8 cellular contexts compared by ENCODE assay signal in genomic region chr9:69120380-69121154, GRCh38. TPM values are rescaled to one million over a fixed set of nuclear protein-coding genes. Genes with fewer than 3 reads are reported as not detected.
DNase-seq lines count a peak whose midpoint lies in the region; ATAC-seq and TF ChIP-seq lines count a peak whose summit lies in the region.

No MANE protein-coding gene starts in this region.

- H3K4me1 Mint-ChIP-seq in CD8-positive, alpha-beta memory T cell: peaks cover 4 to 20% (median 9%) of the 10 kb centered on the region in 3 donors
- peaks cover 0 to 19% (median 10%) of the 10 kb centered on the region in 7 donors for H3K4me1 Mint-ChIP-seq in naive thymus-derived CD4-positive, alpha-beta T cell

- H3K27ac Mint-ChIP-seq in CD8-positive, alpha-beta memory T cell: peak overlapping the region in 1 of 8 donors; percentile 78
- peak overlapping the region in 2 of 9 donors; percentile 36 to 65 for H3K27ac Mint-ChIP-seq in naive thymus-derived CD4-positive, alpha-beta T cell

- H3K4me2 ChIP-seq in SK-N-SH: peak overlapping the region; percentile 99

- H3K36me3 ChIP-seq in CD8-positive, alpha-beta memory T cell (ENCODE audit: insufficient read depth, low read length): no peaks in the 10 kb centered on the region
- no peaks in the 10 kb centered on the region for H3K36me3 ChIP-seq in SK-N-SH (replicated peaks in 1 of 2; ENCODE audit: control insufficient read depth in 1 of 2, insufficient read depth in 2 of 2, low read length in 1 of 2)
- peaks cover 0 to 3% (median 0%) of the 10 kb centered on the region in 4 donors for H3K36me3 ChIP-seq in esophagus muscularis mucosa
- H3K36me3 ChIP-seq in naive thymus-derived CD4-positive, alpha-beta T cell (ENCODE audit: control insufficient read depth in 2 of 3, insufficient read depth in 3 of 3, low read length in 3 of 3): no peaks in the 10 kb centered on the region

- peak; percentile 29 for ATAC-seq in HG02759 (IDR thresholded peaks at IDR 0.05; ENCODE audit: unreplicated experiment)
- no peak for ATAC-seq in naive thymus-derived CD4-positive, alpha-beta T cell
- no peak for ATAC-seq in GM18861 (IDR thresholded peaks at IDR 0.05; ENCODE audit: unreplicated experiment)
- ATAC-seq in GM19397 (IDR thresholded peaks at IDR 0.05; ENCODE audit: unreplicated experiment): no peak
- no peak for ATAC-seq in GM18520 (IDR thresholded peaks at IDR 0.05; ENCODE audit: unreplicated experiment)

- no peak for TF ChIP-seq CTCF in SK-N-SH (IDR thresholded peaks at IDR 0.05)
- TF ChIP-seq CTCF in esophagus muscularis mucosa (IDR thresholded peaks at IDR 0.05): no peak

- TF ChIP-seq RAD21 in SK-N-SH (IDR thresholded peaks at IDR 0.05; ENCODE audit: low read length): no peak

- H3K9me3 Mint-ChIP-seq in CD8-positive, alpha-beta memory T cell: no peaks in the 10 kb centered on the region
- H3K9me3 Mint-ChIP-seq in naive thymus-derived CD4-positive, alpha-beta T cell: no peaks in the 10 kb centered on the region

- no peak for DNase-seq in CD8-positive, alpha-beta memory T cell
- DNase-seq in SK-N-SH (no peak), esophagus muscularis mucosa (ENCODE audit: extremely low spot score) (no peak)
- DNase-seq in naive thymus-derived CD4-positive, alpha-beta T cell: no peak

- H3K9ac ChIP-seq in SK-N-SH: no peak overlapping the region

- peak overlapping the region; percentile 62 to 84 (median 66) for H3K4me3 Mint-ChIP-seq in CD8-positive, alpha-beta memory T cell
- peak overlapping the region; percentile 76 to 98 (median 92) for H3K4me3 Mint-ChIP-seq in naive thymus-derived CD4-positive, alpha-beta T cell

- H3K79me2 ChIP-seq in SK-N-SH (ENCODE audit: insufficient read depth): no peaks in the 10 kb centered on the region

- no peaks in the 10 kb centered on the region for H4K20me1 ChIP-seq in SK-N-SH (ENCODE audit: insufficient read depth)

- intact Hi-C loops in esophagus muscularis mucosa (cut with DNase I): loop anchor here (5.0 to 10.0 kb wide), 4 partner anchors 38 to 72 kb away; partner anchors contain the start of gene TJP2
- intact Hi-C loops in naive thymus-derived CD4-positive, alpha-beta T cell (cut with micrococcal nuclease): loop anchor here (2.0 to 5.0 kb wide), 5 partner anchors 54 to 83 kb away; partner anchors contain the start of genes FXN (in 1 of the 2) and TJP2 (in 1 of the 2)

- TF ChIP-seq POLR2A in esophagus muscularis mucosa (IDR thresholded peaks at IDR 0.05; ENCODE audit: low read depth): no peak

- H3K36me3 Mint-ChIP-seq in CD8-positive, alpha-beta memory T cell: no peaks in the 10 kb centered on the region
- peaks cover 0 to 2% (median 0%) of the 10 kb centered on the region in 5 donors for H3K36me3 Mint-ChIP-seq in naive thymus-derived CD4-positive, alpha-beta T cell

- peak overlapping the region; percentile 12 for H3K4me3 ChIP-seq in CD8-positive, alpha-beta memory T cell (ENCODE audit: low read length)
- peak overlapping the region; percentile 35 to 70 for H3K4me3 ChIP-seq in SK-N-SH (ENCODE audit: low read depth in 2 of 2, low read length in 1 of 2)
- H3K4me3 ChIP-seq in esophagus muscularis mucosa: peak overlapping the region; percentile 81 to 93 (median 86)
- H3K4me3 ChIP-seq in naive thymus-derived CD4-positive, alpha-beta T cell (ENCODE audit: low read length): peak overlapping the region; percentile 81

- H3F3A ChIP-seq in SK-N-SH (replicated peaks; ENCODE audit: insufficient read depth): peaks cover 7% of the 10 kb centered on the region

- POLR2A ChIA-PET in CD8-positive, alpha-beta memory T cell (lab: Charles Lee): no interaction called here
- POLR2A ChIA-PET in SK-N-SH (lab: Yijun Ruan, JAX): no interaction called here
- POLR2A ChIA-PET in naive thymus-derived CD4-positive, alpha-beta T cell (lab: Charles Lee): no interaction called here

- TF ChIP-seq EP300 in SK-N-SH (IDR thresholded peaks at IDR 0.05; ENCODE audit: borderline replicate concordance in 1 of 2, low read depth in 1 of 2, low read length in 1 of 2): no peak
- TF ChIP-seq EP300 in esophagus muscularis mucosa (IDR thresholded peaks at IDR 0.05): no peak

- CTCF ChIA-PET in CD8-positive, alpha-beta memory T cell (lab: Charles Lee): interaction anchor here (1.2 kb wide), 1 partner anchor 73 kb away, joined by 5 read pairs; no protein-coding TSS in a partner anchor
- CTCF ChIA-PET in SK-N-SH (lab: Yijun Ruan, JAX): interaction anchor here (0.6 to 2.0 kb wide), 7 partner anchors 12 to 83 kb away, joined by 3 to 11 read pairs (median 3); partner anchors contain the start of gene TJP2
- CTCF ChIA-PET in naive thymus-derived CD4-positive, alpha-beta T cell (lab: Charles Lee): interaction anchor here (0.6 kb wide), 1 partner anchor 537 kb away, joined by 3 read pairs; no protein-coding TSS in a partner anchor

- peaks cover 12% of the 10 kb centered on the region for H3K4me1 ChIP-seq in CD8-positive, alpha-beta memory T cell (ENCODE audit: insufficient read depth, low read length)
- peaks cover 5 to 8% of the 10 kb centered on the region in 2 experiments; a peak in 2 of 4 replicates for H3K4me1 ChIP-seq in SK-N-SH (ENCODE audit: control insufficient read depth in 1 of 2, insufficient read depth in 2 of 2, low read depth in 1 of 2, low read length in 1 of 2)
- H3K4me1 ChIP-seq in esophagus muscularis mucosa: peaks cover 9 to 19% (median 17%) of the 10 kb centered on the region in 4 donors
- H3K4me1 ChIP-seq in naive thymus-derived CD4-positive, alpha-beta T cell (ENCODE audit: control insufficient read depth in 2 of 2, insufficient read depth in 2 of 2, low read length in 2 of 2): peaks cover 0 to 7% of the 10 kb centered on the region in 2 donors

- 87% methylated on average over 24 of the region's 27 CpGs for WGBS in SK-N-SH (ENCODE audit: low lambda C conversion rate)
- 55% methylated on average over 27 of the region's 27 CpGs for WGBS in esophagus muscularis mucosa

- H3K9me2 ChIP-seq in SK-N-SH: no peaks in the 10 kb centered on the region

- H3K9me3 ChIP-seq in CD8-positive, alpha-beta memory T cell (ENCODE audit: low read length): no peaks in the 10 kb centered on the region
- no peaks in the 10 kb centered on the region for H3K9me3 ChIP-seq in SK-N-SH
- H3K9me3 ChIP-seq in esophagus muscularis mucosa: no peaks in the 10 kb centered on the region
- H3K9me3 ChIP-seq in naive thymus-derived CD4-positive, alpha-beta T cell (ENCODE audit: control insufficient read depth in 2 of 3, low read length in 3 of 3): no peaks in the 10 kb centered on the region

- peaks cover 0 to 6% of the 10 kb centered on the region in 2 donors for H3K27me3 Mint-ChIP-seq in CD8-positive, alpha-beta memory T cell
- peaks cover 0 to 14% (median 0%) of the 10 kb centered on the region in 5 donors for H3K27me3 Mint-ChIP-seq in naive thymus-derived CD4-positive, alpha-beta T cell

- 0 out of 2 replicates have a peak overlapping the region, but pooled peaks have one; percentile 91 for H2AFZ ChIP-seq in SK-N-SH (ENCODE audit: low read depth)

- H3K27ac ChIP-seq in CD8-positive, alpha-beta memory T cell (ENCODE audit: low read depth, low read length): no peak overlapping the region
- H3K27ac ChIP-seq in SK-N-SH (ENCODE audit: low read depth in 2 of 2, low read length in 1 of 2): no peak overlapping the region
- peak overlapping the region; percentile 78 to 90 (median 84) for H3K27ac ChIP-seq in esophagus muscularis mucosa (replicated peaks in 1 of 4)
- peak overlapping the region; percentile 49 for H3K27ac ChIP-seq in naive thymus-derived CD4-positive, alpha-beta T cell (ENCODE audit: low read depth, low read length)

- H3K27me3 ChIP-seq in CD8-positive, alpha-beta memory T cell (ENCODE audit: insufficient read depth, low read length, poor library complexity, severe bottlenecking): no peaks in the 10 kb centered on the region
- H3K27me3 ChIP-seq in SK-N-SH (ENCODE audit: insufficient read depth): no peaks in the 10 kb centered on the region
- H3K27me3 ChIP-seq in esophagus muscularis mucosa: no peaks in the 10 kb centered on the region
- no peaks in the 10 kb centered on the region for H3K27me3 ChIP-seq in naive thymus-derived CD4-positive, alpha-beta T cell (ENCODE audit: control insufficient read depth in 2 of 2, insufficient read depth in 2 of 2, low read length in 2 of 2)

TF ChIP-seq in SK-N-SH, 30 proteins besides CTCF, POLR2A, EP300 and RAD21 (continues in another document):
- TF ChIP-seq RCOR1 (IDR thresholded peaks at IDR 0.05; ENCODE audit: low read length) (no peak), SMC3 (IDR thresholded peaks at IDR 0.05; ENCODE audit: low read depth, low read length) (no peak), GABPA (IDR thresholded peaks at IDR 0.05; ENCODE audit: low read depth) (no peak), ZBTB33 (IDR thresholded peaks at IDR 0.05; ENCODE audit: borderline replicate concordance, low read depth) (no peak), USF2 (IDR thresholded peaks at IDR 0.05; ENCODE audit: borderline replicate concordance, low read depth, low read length) (no peak), ELF1 (IDR thresholded peaks at IDR 0.05) (no peak)

RNA-seq across cellular contexts. Expression of gene TJP2, which starts 53.5 kb away (rescaled TPM):
- total RNA-seq in CD8-positive, alpha-beta memory T cell: 10 to 100 TPM; 19.7 to 20.8 TPM
- 2.1 TPM for polyA plus RNA-seq in CD8-positive, alpha-beta memory T cell
- 17.7 and 18.4 TPM in 2 replicates for polyA plus RNA-seq in SK-N-SH (2012; rRNA removed)
- polyA plus RNA-seq in SK-N-SH (2012; cell fraction: cytosol; rRNA removed): 18.9 and 19.8 TPM in 2 replicates
- 30.5 and 38.4 TPM in 2 replicates for polyA plus RNA-seq in SK-N-SH (2012; cell fraction: nucleus; rRNA removed)
- total RNA-seq in esophagus muscularis mucosa: 100 to 1,000 TPM; 101 to 172 (median 125) TPM
- total RNA-seq in naive thymus-derived CD4-positive, alpha-beta T cell: 10 to 100 TPM; 10.5 to 27.3 (median 23.0) TPM
- polyA plus RNA-seq in naive thymus-derived CD4-positive, alpha-beta T cell: 10 to 100 TPM in 1 of 2 donors, 1 to 10 TPM in 1; 1.6 to 10.3 TPM

Comparison
In these comparisons a context has a peak if more than half of its experiments do, and no peak if none do; other contexts are left out.
1. H3K27ac ChIP-seq: peak in esophagus muscularis mucosa (4 of 4) and naive thymus-derived CD4-positive, alpha-beta T cell (single experiment); none in CD8-positive, alpha-beta memory T cell (single experiment) and SK-N-SH (0 of 2).
2. H3K4me3 ChIP-seq: peak in every context shown above with its lines; median percentile 86 in esophagus muscularis mucosa; 81 in naive thymus-derived CD4-positive, alpha-beta T cell; 52 in SK-N-SH; 12 in CD8-positive, alpha-beta memory T cell.